Comparison of ENCODE assay signal across 20 cellular contexts in genomic region chr7:12583922-12584321, GRCh38. TPM values are rescaled to one million over a fixed set of nuclear protein-coding genes. Genes with fewer than 3 reads are reported as not detected.
DNase-seq lines count a peak whose midpoint lies in the region; ATAC-seq, FAIRE-seq and TF ChIP-seq lines count a peak whose summit lies in the region.
"Had no signal": no experiment of that assay in that cellular context is flagged by ENCODE, and none has a peak within 500 bp of the region (broad histone marks: within the 10 kb centered on the region; RNA-seq: fewer than 3 reads in every experiment).

No MANE protein-coding gene starts in this region.

- no peaks in the 10 kb centered on the region for H3K27me3 Mint-ChIP-seq in Calu3 (ENCODE audit: unreplicated experiment)

- peaks cover 4 to 5% of the 10 kb centered on the region in 2 donors for H3K4me1 ChIP-seq in small intestine (ENCODE audit: control insufficient read depth in 2 of 2, insufficient read depth in 1 of 2, low read depth in 1 of 2, low read length in 1 of 2)

- TF ChIP-seq CTCF in Calu3 (IDR thresholded peaks at IDR 0.05; ENCODE audit: unreplicated experiment) (no peak), omental fat pad (IDR thresholded peaks at IDR 0.05) (no peak)

- DNase-seq in Calu3 (no peak), NCI-H69 (lab: John Stamatoyannopoulos, UW) (peak; percentile 34), kidney tubule cell (ENCODE audit: low spot score) (peak; percentile 68), small intestine (peak; percentile 88), NCI-H146 (lab: John Stamatoyannopoulos, UW) (no peak), omental fat pad (ENCODE audit: low spot score) (no peak), 8988T (no peak), NCI-H526 (lab: John Stamatoyannopoulos, UW) (no peak)
- DNase-seq: KG1, NCI-H1048, NCI-H1436, NCI-H2029, NCI-H345, NCI-H524 treated with DMSO at 0.1 percent for 48 hours, SHP77 had no signal

- ATAC-seq in omental fat pad (ENCODE audit: low FRiP score): no peak

- no peak overlapping the region for H3K4me3 ChIP-seq in small intestine (ENCODE audit: low read depth in 1 of 2, low read length in 2 of 2)
- H3K4me3 ChIP-seq: SK-N-MC had no signal

- H3K4me3 Mint-ChIP-seq in Calu3 (ENCODE audit: low read depth, unreplicated experiment): no peak overlapping the region

- H3K27ac Mint-ChIP-seq in Calu3 (ENCODE audit: unreplicated experiment): peak overlapping the region; percentile 96

- FAIRE-seq in small intestine (lab: Jason Lieb, UNC): peak; percentile 15
- FAIRE-seq: GM12891, H1 had no signal

- peaks cover 0 to 3% of the 10 kb centered on the region in 2 donors for H3K36me3 ChIP-seq in small intestine (ENCODE audit: control insufficient read depth in 2 of 2, insufficient read depth in 2 of 2, low read length in 2 of 2)

- no TSS peak for BruUV-seq in Calu3 (replicated peaks; lab: Mats Ljungman, UMichigan)

- CTCF ChIA-PET in Calu3 (lab: Charles Lee): interaction anchor here (0.9 to 1.6 kb wide), 5 partner anchors 11 to 59 kb away, joined by 3 to 6 read pairs (median 4); no protein-coding TSS in a partner anchor

- peaks cover 16% of the 10 kb centered on the region for H3K36me3 Mint-ChIP-seq in Calu3 (ENCODE audit: insufficient read depth, unreplicated experiment)

- no peaks in the 10 kb centered on the region for H3K9me3 ChIP-seq in small intestine (ENCODE audit: control insufficient read depth, low read depth)

- H3K9me3 Mint-ChIP-seq in Calu3 (ENCODE audit: low read depth, unreplicated experiment): peaks cover 3% of the 10 kb centered on the region

- WGBS in small intestine, 3 donors: 21 to 47% (median 31%) methylated on average over 2 of the region's 2 CpGs

- H3K4me1 Mint-ChIP-seq in Calu3 (ENCODE audit: low read depth, unreplicated experiment): peaks cover 36% of the 10 kb centered on the region

- H3K27me3 ChIP-seq in small intestine (ENCODE audit: control insufficient read depth in 2 of 2, insufficient read depth in 2 of 2, low read length in 2 of 2): no peaks in the 10 kb centered on the region

- intact Hi-C loops in Calu3 (cut with micrococcal nuclease; ENCODE audit: unreplicated experiment): loop anchor here (1.0 to 5.0 kb wide), 2 partner anchors 27 to 42 kb away; no protein-coding TSS in a partner anchor

- H3K27ac ChIP-seq in small intestine (ENCODE audit: low read depth in 1 of 2, low read length in 1 of 2): no peak overlapping the region
- H3K27ac ChIP-seq: SK-N-MC had no signal

RNA-seq across cellular contexts. Expression of gene SCIN, which starts 13.4 kb away (rescaled TPM):
- 22.6 and 28.3 TPM in 2 replicates for total RNA-seq in Calu3 (2022)
- 10 to 100 TPM in 2 of 3 donors, 1 to 10 TPM in 1; 4.0 to 61.1 (median 38.4) TPM for polyA plus RNA-seq in small intestine
- total RNA-seq in omental fat pad: 10 to 100 TPM in 2 of 4 donors, 1 to 10 TPM in 2; 1.4 to 15.7 (median 7.9) TPM
- total RNA-seq: RPMI7951 had no signal
- polyA plus RNA-seq: AG04450 had no signal

Comparison
In these comparisons a context has a peak if more than half of its experiments do, and no peak if none do; other contexts are left out.
1. DNase-seq: peak in NCI-H69 (single experiment), kidney tubule cell (single experiment) and small intestine (single experiment); none in Calu3 (single experiment), NCI-H146 (single experiment), omental fat pad (single experiment), 8988T (single experiment) and NCI-H526 (0 of 2).